25 cellular contexts compared by ENCODE assay signal in genomic region chr6:88490195-88490594, GRCh38.
"Had no signal": no experiment of that assay in that cellular context is flagged by ENCODE, and none has a peak within 500 bp of the region (broad histone marks: within the 10 kb centered on the region; RNA-seq: fewer than 3 reads in every experiment).

No MANE protein-coding gene starts in this region.

- H3K4me1 Mint-ChIP-seq: activated naive CD4-positive, alpha-beta T cell treated with anti-CD3 and anti-CD28 coated beads, Interleukin-2, amount 50 U/mL, for 24 hours had no signal

- DNase-seq: activated CD4-positive, alpha-beta T cell treated with anti-CD3 and anti-CD28 coated beads for 48 hours; activated CD4-positive, alpha-beta T cell treated with anti-CD3 and anti-CD28 coated beads, Interleukin-2, amount 50 U/mL, for 4 hours; activated CD4-positive, CD25-positive, alpha-beta regulatory T cell treated with anti-CD3 and anti-CD28 coated beads, Interleukin-2, amount 50 U/mL, for 72 hours; activated CD8-positive, alpha-beta memory T cell treated with anti-CD3 and anti-CD28 coated beads, Interleukin-2, amount 50 U/mL, for 48 hours; activated CD8-positive, alpha-beta T cell treated with anti-CD3 and anti-CD28 coated beads, Interleukin-2, amount 10 ng/mL, durations not matched to agents 7 days and 5 days; activated effector memory CD4-positive, alpha-beta T cell treated with Interleukin-2 at 50 U/mL for 16 hours; activated naive CD4-positive, alpha-beta T cell; activated T-cell treated with anti-CD3 and anti-CD28 coated beads, Interleukin-2, amount 50 U/mL, for 1 hour; aorta; caudate nucleus; MM.1S; NCI-H1092 treated with DMSO at 0.1 percent for 48 hours; NCI-H1436; NCI-H1694 treated with DMSO at 0.1 percent for 48 hours; NCI-H2029 treated with DMSO at 0.1 percent for 48 hours; NCI-H345; NCI-H510A; NCI-H526 treated with DMSO at 0.1 percent for 48 hours; NK-92 treated with Interleukin-12 subunit alpha and Interleukin-12 subunit beta, amount 100 ng/mL, for 24 hours; SHP77 had no signal

- H3K4me3 ChIP-seq: breast epithelium had no signal

- H3K27me3 ChIP-seq: breast epithelium had no signal

- H3K27ac Mint-ChIP-seq: activated CD8-positive, alpha-beta T cell treated with anti-CD3 and anti-CD28 coated beads, Interleukin-2, amount 10 ng/mL, durations not matched to agents 7 days and 5 days; activated naive CD4-positive, alpha-beta T cell treated with anti-CD3 and anti-CD28 coated beads, Interleukin-2, amount 50 U/mL, for 24 hours; activated T-helper 1 cell treated with anti-CD3 and anti-CD28 coated beads, Interleukin-12 subunit alpha, Interleukin-12 subunit beta, Interleukin-2, Interleukin-4 antibody, amounts not matched to agents 30 ng/mL and 10 ng/mL and 1 ng/mL, durations not matched to agents 14 hours and 24 hours and 36 hours; T-helper 1 cell treated with Interleukin-12 subunit alpha and Interleukin-12 subunit beta and Interleukin-4 antibody, amounts not matched to agents 30 μg/mL and 1 μg/mL, for 36 hours; WTC11 had no signal

- H3K36me3 Mint-ChIP-seq: activated naive CD4-positive, alpha-beta T cell treated with anti-CD3 and anti-CD28 coated beads, Interleukin-2, amount 50 U/mL, for 24 hours; WTC11 had no signal

- H3K4me3 Mint-ChIP-seq: activated CD8-positive, alpha-beta T cell treated with anti-CD3 and anti-CD28 coated beads, Interleukin-2, amount 10 ng/mL, durations not matched to agents 7 days and 5 days; activated naive CD4-positive, alpha-beta T cell treated with anti-CD3 and anti-CD28 coated beads, Interleukin-2, amount 50 U/mL, for 24 hours; activated T-helper 1 cell treated with anti-CD3 and anti-CD28 coated beads, Interleukin-12 subunit alpha, Interleukin-12 subunit beta, Interleukin-2, Interleukin-4 antibody, amounts not matched to agents 30 ng/mL and 10 ng/mL and 1 ng/mL, durations not matched to agents 14 hours and 24 hours and 36 hours; T-helper 1 cell treated with Interleukin-12 subunit alpha and Interleukin-12 subunit beta and Interleukin-4 antibody, amounts not matched to agents 30 μg/mL and 1 μg/mL, for 36 hours; WTC11 had no signal

- ATAC-seq: activated CD8-positive, alpha-beta T cell treated with anti-CD3 and anti-CD28 coated beads, Interleukin-2, amount 10 ng/mL, durations not matched to agents 7 days and 5 days; WTC11 had no signal

- H3K9me3 Mint-ChIP-seq: activated naive CD4-positive, alpha-beta T cell treated with anti-CD3 and anti-CD28 coated beads, Interleukin-2, amount 50 U/mL, for 24 hours; activated T-helper 1 cell treated with anti-CD3 and anti-CD28 coated beads, Interleukin-12 subunit alpha, Interleukin-12 subunit beta, Interleukin-2, Interleukin-4 antibody, amounts not matched to agents 30 ng/mL and 10 ng/mL and 1 ng/mL, durations not matched to agents 14 hours and 24 hours and 36 hours; T-helper 1 cell treated with Interleukin-12 subunit alpha and Interleukin-12 subunit beta and Interleukin-4 antibody, amounts not matched to agents 30 μg/mL and 1 μg/mL, for 36 hours had no signal

- H3K36me3 ChIP-seq: breast epithelium had no signal

- H3K9me3 ChIP-seq: breast epithelium had no signal

- H3K4me1 ChIP-seq: breast epithelium had no signal
